In the genomic region with DNA sequence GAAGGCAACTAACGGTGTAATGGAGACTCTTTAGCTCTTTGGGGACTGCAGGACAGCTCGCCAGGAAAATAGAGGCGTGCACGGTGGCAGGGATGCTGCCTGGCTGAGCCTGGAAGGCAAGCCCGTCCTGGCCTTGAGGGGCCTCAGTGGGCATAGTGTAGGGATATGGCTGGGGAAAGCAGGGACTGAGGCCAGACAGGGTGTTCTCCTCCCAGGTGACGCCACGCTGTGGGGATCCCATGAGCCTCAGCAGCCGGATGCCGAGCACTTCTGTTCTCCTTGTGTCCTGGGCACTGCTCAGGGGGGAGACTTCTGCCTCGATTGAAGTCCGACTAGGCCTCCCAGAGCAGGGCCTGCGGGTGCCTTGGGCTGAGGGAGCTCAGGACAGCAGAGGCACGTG, we compare ENCODE assay signal across 15 cellular contexts.
DNase-seq lines count a peak whose midpoint lies in the region; ATAC-seq and TF ChIP-seq lines count a peak whose summit lies in the region.
"Had no signal": no experiment of that assay in that cellular context is flagged by ENCODE, and none has a peak within 500 bp of the region (broad histone marks: within the 10 kb centered on the region; RNA-seq: fewer than 3 reads in every experiment).

No MANE protein-coding gene starts in this region.

- H3K4me3 Mint-ChIP-seq in brain (no peak overlapping the region), neural crest cell (no peak overlapping the region)
- H3K4me3 Mint-ChIP-seq: CD8-positive, alpha-beta memory T cell had no signal

- peak overlapping the region; percentile 79 for H3K27ac ChIP-seq in HL-60 (replicated peaks)
- H3K27ac ChIP-seq: GM23248 had no signal

- H3K4me1 Mint-ChIP-seq in brain (peaks cover 68% of the 10 kb centered on the region), neural crest cell (peaks cover 78% of the 10 kb centered on the region)
- H3K4me1 Mint-ChIP-seq: CD8-positive, alpha-beta memory T cell had no signal

- H3K27me3 ChIP-seq in HL-60 (ENCODE audit: insufficient read depth, poor library complexity, severe bottlenecking), result no peaks in the 10 kb centered on the region
- H3K27me3 ChIP-seq: BE2C had no signal

- TF ChIP-seq CTCF in HL-60 (IDR thresholded peaks at IDR 0.05; ENCODE audit: insufficient read depth, low read length), result no peak
- TF ChIP-seq CTCF in brain (conservative IDR thresholded peaks at IDR 0.05), result no peak
- TF ChIP-seq CTCF in neural crest cell (conservative IDR thresholded peaks at IDR 0.05), result no peak

- no peak for DNase-seq in HL-60 (ENCODE audit: low read depth in 1 of 2, low spot score in 1 of 2)
- DNase-seq in neural crest cell (ENCODE audit: low read depth, low spot score), result no peak
- DNase-seq in AG08395 (ENCODE audit: low spot score), result no peak
- DNase-seq in NCI-H2081 treated with DMSO at 0.1 percent for 48 hours (lab: John Stamatoyannopoulos, UW), result no peak
- no peak for DNase-seq in stimulated activated CD4-positive, alpha-beta T cell treated with anti-CD3 and anti-CD28 coated beads, Interleukin-4, amount 100 ng/mL, for 24 hours
- DNase-seq: BE2C; Caco-2; CD8-positive, alpha-beta memory T cell; DND-41; GDM1; GM23248; H7 had no signal

- H3K27ac Mint-ChIP-seq in brain (peak overlapping the region in 4 of 5 experiments; percentile 57 to 96 (median 84)), neural crest cell (ENCODE audit: unreplicated experiment) (peak overlapping the region; percentile 57)

- no peaks in the 10 kb centered on the region for H3K27me3 Mint-ChIP-seq in brain
- H3K27me3 Mint-ChIP-seq in neural crest cell (ENCODE audit: low read depth), result peaks cover 3% of the 10 kb centered on the region
- H3K27me3 Mint-ChIP-seq: CD8-positive, alpha-beta memory T cell had no signal

- H3K9me3 Mint-ChIP-seq in brain (no peaks in the 10 kb centered on the region), neural crest cell (no peaks in the 10 kb centered on the region)
- H3K9me3 Mint-ChIP-seq: CD8-positive, alpha-beta memory T cell had no signal

- H3K36me3 Mint-ChIP-seq in brain (no peaks in the 10 kb centered on the region), neural crest cell (ENCODE audit: low read depth) (no peaks in the 10 kb centered on the region)

- no peak overlapping the region for H3K4me3 ChIP-seq in HL-60 (replicated peaks; ENCODE audit: insufficient read depth, low read length)
- H3K4me3 ChIP-seq: GM23248, K562 had no signal

- no peak for ATAC-seq in GM21825 (IDR thresholded peaks at IDR 0.05; ENCODE audit: unreplicated experiment)
